9 cellular contexts compared by ENCODE assay signal in the genomic region with DNA sequence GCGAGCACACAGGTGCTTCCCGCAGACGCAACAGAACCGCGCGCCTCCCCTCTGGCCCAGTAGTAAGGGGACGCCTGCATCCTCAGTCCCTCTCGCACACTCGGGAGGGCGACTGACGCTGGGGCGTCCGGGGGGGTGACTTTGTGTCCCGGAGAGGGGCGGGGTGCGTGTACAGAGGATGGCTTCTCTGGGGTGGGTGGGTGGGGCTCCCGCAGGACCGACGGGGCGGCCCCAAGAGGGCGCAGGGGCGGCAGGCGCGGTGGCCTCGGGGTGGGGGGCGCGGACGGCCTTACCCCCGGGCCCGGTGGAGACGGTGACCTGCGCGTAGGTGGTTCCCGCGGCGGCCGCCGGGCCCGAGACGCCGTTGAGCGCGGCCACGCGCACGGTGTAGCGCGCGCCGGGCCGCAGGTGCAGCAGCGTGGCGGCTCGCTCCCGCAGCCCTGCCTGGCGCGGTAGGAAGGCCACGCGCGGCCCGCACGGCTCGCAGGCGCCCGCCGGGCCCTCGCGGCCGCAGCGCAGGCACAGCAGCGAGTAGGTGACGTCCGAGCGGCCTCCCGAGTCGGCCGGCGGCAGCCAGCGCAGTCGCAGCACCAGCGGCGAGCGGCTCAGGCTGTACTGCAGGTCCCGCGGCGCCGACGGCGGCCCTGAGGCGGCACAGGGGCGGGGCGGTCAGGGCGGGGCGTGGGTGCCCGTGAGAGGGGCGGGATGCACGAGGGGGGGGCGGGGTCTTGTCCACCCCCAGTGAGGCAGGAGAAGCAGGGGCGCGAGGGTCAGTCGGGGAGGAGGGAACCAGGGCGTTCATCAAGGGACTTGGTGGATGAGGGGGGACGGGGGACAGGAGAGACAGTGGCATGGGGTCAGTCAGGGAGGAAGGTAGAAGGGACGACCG. TPM values are rescaled to one million over a fixed set of nuclear protein-coding genes. Genes with fewer than 3 reads are reported as not detected.
DNase-seq lines count a peak whose midpoint lies in the region; ATAC-seq, FAIRE-seq and TF ChIP-seq lines count a peak whose summit lies in the region.
"Had no signal": no experiment of that assay in that cellular context is flagged by ENCODE, and none has a peak within 500 bp of the region (broad histone marks: within the 10 kb centered on the region; RNA-seq: fewer than 3 reads in every experiment).

No MANE protein-coding gene starts in this region.

- no peaks in the 10 kb centered on the region for H3K36me3 Mint-ChIP-seq in activated CD4-positive, alpha-beta memory T cell treated with anti-CD3 and anti-CD28 coated beads for 36 hours

- no peak for FAIRE-seq in HTR-8/SVneo (lab: Jason Lieb, UNC)

- H3K4me3 ChIP-seq in prostate gland = peak overlapping the region; percentile 27 to 37

- H3K27ac ChIP-seq in prostate gland = no peak overlapping the region

- no peak for ATAC-seq in GM19035 (IDR thresholded peaks at IDR 0.05; ENCODE audit: unreplicated experiment)

- no peaks in the 10 kb centered on the region for H3K9me3 Mint-ChIP-seq in activated CD4-positive, alpha-beta memory T cell treated with anti-CD3 and anti-CD28 coated beads for 36 hours

- TF ChIP-seq CTCF in prostate gland (IDR thresholded peaks at IDR 0.05) = no peak

- CTCF ChIA-PET in activated CD4-positive, alpha-beta memory T cell treated with anti-CD3 and anti-CD28 coated beads for 36 hours (lab: Charles Lee) = no interaction called here

- H3K4me1 Mint-ChIP-seq in activated CD4-positive, alpha-beta memory T cell treated with anti-CD3 and anti-CD28 coated beads for 36 hours (ENCODE audit: low read depth) = peaks cover 28% of the 10 kb centered on the region

- H3K9me3 ChIP-seq in prostate gland = no peaks in the 10 kb centered on the region

- peaks cover 40% of the 10 kb centered on the region for H3K27me3 Mint-ChIP-seq in activated CD4-positive, alpha-beta memory T cell treated with anti-CD3 and anti-CD28 coated beads for 36 hours

- DNase-seq in DMS53 treated with DMSO at 0.1 percent for 48 hours (lab: John Stamatoyannopoulos, UW; ENCODE audit: unreplicated experiment) (peak; percentile 24), HTR-8/SVneo (ENCODE audit: insufficient read length, low spot score) (peak; percentile 34), germinal center (ENCODE audit: low spot score) (peak; percentile 40), prostate gland (ENCODE audit: low spot score) (no peak), medulla oblongata (ENCODE audit: extremely low spot score) (no peak), T1000 (lab: John Stamatoyannopoulos, UW) (no peak)
- DNase-seq in activated CD4-positive, alpha-beta memory T cell treated with anti-CD3 and anti-CD28 coated beads for 36 hours = peak; percentile 39

- H3K4me1 ChIP-seq in prostate gland (replicated peaks) = no peaks in the 10 kb centered on the region

- intact Hi-C loops in activated CD4-positive, alpha-beta memory T cell treated with anti-CD3 and anti-CD28 coated beads for 36 hours (cut with micrococcal nuclease) = no loop called here
- intact Hi-C loops in prostate gland (cut with DNase I) = no loop called here

- H3K27ac Mint-ChIP-seq in activated CD4-positive, alpha-beta memory T cell treated with anti-CD3 and anti-CD28 coated beads for 36 hours = no peak overlapping the region

- POLR2A ChIA-PET in activated CD4-positive, alpha-beta memory T cell treated with anti-CD3 and anti-CD28 coated beads for 36 hours (lab: Charles Lee) = no interaction called here

- H3K27me3 ChIP-seq in prostate gland (replicated peaks; ENCODE audit: insufficient read depth) = peaks cover 8% of the 10 kb centered on the region

- no peaks in the 10 kb centered on the region for H3K36me3 ChIP-seq in prostate gland

- TF ChIP-seq POLR2A in prostate gland (IDR thresholded peaks at IDR 0.05) = no peak

- peak overlapping the region; percentile 57 for H3K4me3 Mint-ChIP-seq in activated CD4-positive, alpha-beta memory T cell treated with anti-CD3 and anti-CD28 coated beads for 36 hours

- under 1% methylated on average over 76 of the region's 105 CpGs for WGBS in prostate gland

RNA-seq across cellular contexts. Expression of gene EPHA10, which starts 12.1 kb away (rescaled TPM):
- total RNA-seq in activated CD4-positive, alpha-beta memory T cell treated with anti-CD3 and anti-CD28 coated beads for 36 hours = under 1 TPM; 0.48 to 0.92 TPM
- total RNA-seq in prostate gland = 10 to 100 TPM in 1 of 2 donors, under 1 TPM in 1; 0.73 to 11.8 TPM
- total RNA-seq: LHCN-M2 had no signal

RNA-seq across cellular contexts. Expression of gene MANEAL, which starts 40.8 kb away (rescaled TPM):
- total RNA-seq in activated CD4-positive, alpha-beta memory T cell treated with anti-CD3 and anti-CD28 coated beads for 36 hours = 1 to 10 TPM; 1.5 TPM
- 10 to 100 TPM in 1 of 2 donors, 1 to 10 TPM in 1; 8.8 to 11.2 TPM for total RNA-seq in prostate gland

RNA-seq across cellular contexts. Expression of gene C1orf122, which starts 54.8 kb away (rescaled TPM):
- total RNA-seq in activated CD4-positive, alpha-beta memory T cell treated with anti-CD3 and anti-CD28 coated beads for 36 hours = 10 to 100 TPM; 18.1 to 19.7 TPM
- total RNA-seq in prostate gland = 100 to 1,000 TPM; 141 to 170 TPM

RNA-seq across cellular contexts. Expression of gene YRDC, which starts 55.2 kb away (rescaled TPM):
- 10 to 100 TPM; 34.1 to 36.1 TPM for total RNA-seq in activated CD4-positive, alpha-beta memory T cell treated with anti-CD3 and anti-CD28 coated beads for 36 hours
- total RNA-seq in prostate gland = 10 to 100 TPM; 23.7 to 33.5 TPM

Comparison
In these comparisons a context has a peak if more than half of its experiments do, and no peak if none do; other contexts are left out.
1. DNase-seq: peak in DMS53 treated with DMSO at 0.1 percent for 48 hours (single experiment), HTR-8/SVneo (single experiment), activated CD4-positive, alpha-beta memory T cell treated with anti-CD3 and anti-CD28 coated beads for 36 hours (single experiment) and germinal center (single experiment); none in prostate gland (single experiment), medulla oblongata (single experiment) and T1000 (single experiment).
2. RNA of gene C1orf122, which starts 54.8 kb away (total RNA-seq): 141 to 170 TPM in prostate gland; 18.1 to 19.7 TPM in activated CD4-positive, alpha-beta memory T cell treated with anti-CD3 and anti-CD28 coated beads for 36 hours; every median in the first group is over 4 times any median in the second.